Comparison of ENCODE assay signal across 22 cellular contexts in genomic region chr11:44884056-44884455, GRCh38.
A peak's percentile ranks its signal among the peaks of the same experiment; 100 is the strongest.
DNase-seq lines count a peak whose midpoint lies in the region; ATAC-seq, FAIRE-seq and TF ChIP-seq lines count a peak whose summit lies in the region.
"Had no signal": no experiment of that assay in that cellular context is flagged by ENCODE, and none has a peak within 500 bp of the region (broad histone marks: within the 10 kb centered on the region; RNA-seq: fewer than 3 reads in every experiment).

No MANE protein-coding gene starts in this region.

- H3K9ac ChIP-seq in duodenal mucosa (ENCODE audit: low read depth in 1 of 2, low read length in 2 of 2): peak overlapping the region; percentile 14 to 34

- DNase-seq in GM12892 (ENCODE audit: insufficient read length) (no peak), transverse colon (peak; percentile 23), GM10266 (ENCODE audit: extremely low spot score) (no peak), upper lobe of right lung (no peak), NCI-H82 (lab: John Stamatoyannopoulos, UW) (no peak)
- DNase-seq: DMS53; GDM1; MG63; NCI-H1436 treated with DMSO at 0.1 percent for 48 hours; NCI-H2029; NCI-H226; NCI-H510A treated with DMSO at 0.1 percent for 48 hours; NCI-H748 treated with DMSO at 0.1 percent for 48 hours; NK-92 treated with Interleukin-12 subunit alpha and Interleukin-12 subunit beta, amount 100 ng/mL, for 24 hours; SJCRH30 had no signal

- no peak overlapping the region for H3K4me3 Mint-ChIP-seq in nephron
- H3K4me3 Mint-ChIP-seq: B cell, CD14-positive monocyte had no signal

- intact Hi-C loops in transverse colon (cut with DNase I; ENCODE audit: low total_unique reads) (no loop called here), upper lobe of right lung (cut with DNase I) (no loop called here)

- peak overlapping the region in 1 of 2 donors; percentile 14 for H3K4me3 ChIP-seq in duodenal mucosa (ENCODE audit: low read depth in 1 of 2, low read length in 2 of 2)
- no peak overlapping the region for H3K4me3 ChIP-seq in transverse colon
- no peak overlapping the region for H3K4me3 ChIP-seq in upper lobe of right lung
- H3K4me3 ChIP-seq: MG63, SJCRH30 had no signal

- H3K4me1 ChIP-seq in duodenal mucosa (ENCODE audit: control insufficient read depth in 1 of 2, insufficient read depth in 2 of 2, low read length in 2 of 2) (peaks cover 31 to 32% of the 10 kb centered on the region in 2 donors), transverse colon (peaks cover 0 to 18% (median 11%) of the 10 kb centered on the region in 4 donors), upper lobe of right lung (no peaks in the 10 kb centered on the region)

- TF ChIP-seq EP300 in transverse colon (IDR thresholded peaks at IDR 0.05; ENCODE audit: low read depth): no peak

- no peak for TF ChIP-seq CTCF in nephron (IDR thresholded peaks at IDR 0.05; ENCODE audit: unreplicated experiment in 3 of 3)
- no peak for TF ChIP-seq CTCF in transverse colon (IDR thresholded peaks at IDR 0.05)
- no peak for TF ChIP-seq CTCF in GM10266 (IDR thresholded peaks at IDR 0.05; ENCODE audit: control insufficient read depth, insufficient read depth, low read depth, missing control alignments)
- TF ChIP-seq CTCF in upper lobe of right lung (IDR thresholded peaks at IDR 0.05): no peak

- H3K36me3 Mint-ChIP-seq in nephron (ENCODE audit: low read depth): no peaks in the 10 kb centered on the region
- H3K36me3 Mint-ChIP-seq: CD14-positive monocyte had no signal

- H3K36me3 ChIP-seq in duodenal mucosa (ENCODE audit: control insufficient read depth in 1 of 2, insufficient read depth in 2 of 2, low read length in 2 of 2) (no peaks in the 10 kb centered on the region), transverse colon (no peaks in the 10 kb centered on the region), upper lobe of right lung (no peaks in the 10 kb centered on the region)
- H3K36me3 ChIP-seq: MG63, SJCRH30 had no signal

- H3K27me3 ChIP-seq in duodenal mucosa (ENCODE audit: control insufficient read depth in 1 of 2, insufficient read depth in 2 of 2, low read length in 2 of 2): no peaks in the 10 kb centered on the region
- H3K27me3 ChIP-seq in transverse colon: peaks cover 4% of the 10 kb centered on the region
- no peaks in the 10 kb centered on the region for H3K27me3 ChIP-seq in upper lobe of right lung
- H3K27me3 ChIP-seq: MG63, SJCRH30 had no signal

- in situ Hi-C loops in transverse colon (cut with MboI; ENCODE audit: low pct_ligation_motif_present in 1 of 4, low pct_unique_long_range_greater_than_20kb in 1 of 4, low sequenced_read_pairs in 3 of 4): loop anchor here in 2 of 4 donors (25.0 kb wide), 2 partner anchors 147 to 572 kb away; partner anchors contain the start of genes ALX4 (in 1 of the 2) and TSPAN18 (in 1 of the 2)

- H3K27ac Mint-ChIP-seq in nephron: peak overlapping the region in 2 of 3 experiments; percentile 14 to 69
- H3K27ac Mint-ChIP-seq: B cell, CD14-positive monocyte had no signal

- H3K9me3 Mint-ChIP-seq in nephron: no peaks in the 10 kb centered on the region
- H3K9me3 Mint-ChIP-seq: CD14-positive monocyte had no signal

- H3K4me1 Mint-ChIP-seq in nephron: peaks cover 45% of the 10 kb centered on the region
- H3K4me1 Mint-ChIP-seq: B cell, CD14-positive monocyte had no signal

- WGBS in transverse colon (ENCODE audit: low coverage in 1 of 2), 2 donors: 67% methylated on average over 6 of the region's 6 CpGs; no CpG with 5 or more reads in 1 of the 2 donors

- TF ChIP-seq POLR2A in GM12892 (IDR thresholded peaks at IDR 0.05; ENCODE audit: low read depth, low read length) (no peak), transverse colon (IDR thresholded peaks at IDR 0.05) (no peak)

- no peak for ATAC-seq in upper lobe of right lung

- H3K27ac ChIP-seq in duodenal mucosa (ENCODE audit: low read depth, low read length): peak overlapping the region; percentile 50
- no peak overlapping the region for H3K27ac ChIP-seq in transverse colon
- H3K27ac ChIP-seq in upper lobe of right lung: no peak overlapping the region
- H3K27ac ChIP-seq: SJCRH30 had no signal

- H3K9me3 ChIP-seq in duodenal mucosa (ENCODE audit: control insufficient read depth in 1 of 2, low read length in 2 of 2): no peaks in the 10 kb centered on the region
- H3K9me3 ChIP-seq in transverse colon: no peaks in the 10 kb centered on the region
- H3K9me3 ChIP-seq in upper lobe of right lung: no peaks in the 10 kb centered on the region
- H3K9me3 ChIP-seq: MG63, SJCRH30 had no signal

- FAIRE-seq in GM12892 (lab: Jason Lieb, UNC): peak; percentile 61
- FAIRE-seq: A204.1, D721Med, H54 had no signal

- peaks cover 15% of the 10 kb centered on the region for H3K27me3 Mint-ChIP-seq in nephron (ENCODE audit: low read depth)
- H3K27me3 Mint-ChIP-seq: B cell had no signal
